Comparison of ENCODE assay signal across 12 cellular contexts in the genomic region with DNA sequence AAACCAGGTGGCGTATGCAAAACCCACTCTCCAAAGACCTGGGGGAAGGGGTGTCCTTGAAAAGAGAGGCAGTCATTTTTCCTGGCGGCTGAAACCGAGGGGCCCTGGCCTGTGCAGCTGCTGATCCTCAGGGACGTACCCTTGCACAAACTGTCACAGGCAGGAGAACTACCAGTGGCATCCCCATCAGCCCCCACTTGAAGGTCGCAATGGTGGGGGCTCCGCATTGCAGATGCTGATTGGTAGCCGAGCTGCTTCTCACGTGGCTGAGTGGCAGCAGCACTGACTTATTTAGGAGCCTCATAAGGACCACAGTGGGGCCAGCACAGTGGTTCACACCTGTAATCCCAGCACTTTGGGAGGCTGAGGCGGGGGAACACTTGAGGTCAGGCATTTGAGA.
"Had no signal": no experiment of that assay in that cellular context is flagged by ENCODE, and none has a peak within 500 bp of the region (broad histone marks: within the 10 kb centered on the region; RNA-seq: fewer than 3 reads in every experiment).

No MANE protein-coding gene starts in this region.

- FAIRE-seq: endothelial cell of umbilical vein had no signal

- DNase-seq: activated CD4-positive, alpha-beta T cell treated with anti-CD3 and anti-CD28 coated beads, Interleukin-2, amount 10 ng/mL, durations not matched to agents 24 days and 14 days; activated CD8-positive, alpha-beta T cell treated with anti-CD3 and anti-CD28 coated beads, Interleukin-2, amount 10 ng/mL, durations not matched to agents 7 days and 5 days; activated naive CD4-positive, alpha-beta T cell treated with Interleukin-2 at 50 U/mL for 16 hours; activated T-cell treated with anti-CD3 and anti-CD28 coated beads, Interleukin-2, amount 50 U/mL, for 24 hours; cerebellar nuclear complex; effector CD8-positive, alpha-beta T cell; stimulated activated CD4-positive, alpha-beta T cell treated with anti-CD3 and anti-CD28 coated beads, Interleukin-15, amount 100 ng/mL, for 24 hours; stimulated activated CD4-positive, alpha-beta T cell treated with anti-CD3 and anti-CD28 coated beads, Interleukin-2, amount 100 ng/mL, for 48 hours; stimulated activated naive CD8-positive, alpha-beta T cell treated with anti-CD3 and anti-CD28 coated beads, Interleukin-15, amount 100 ng/mL, for 72 hours had no signal

- H3K27me3 ChIP-seq: right atrium auricular region had no signal

- H3K4me3 ChIP-seq: lung, right atrium auricular region had no signal

- H3K36me3 ChIP-seq: right atrium auricular region had no signal

- H3K9me3 ChIP-seq: right atrium auricular region had no signal

- H3K27ac ChIP-seq: right atrium auricular region had no signal
